ENCODE assay signal across 9 cellular contexts in genomic region chr5:111227805-111228204, GRCh38. TPM values are rescaled to one million over a fixed set of nuclear protein-coding genes. Genes with fewer than 3 reads are reported as not detected.
DNase-seq lines count a peak whose midpoint lies in the region; ATAC-seq and TF ChIP-seq lines count a peak whose summit lies in the region.
"Had no signal": no experiment of that assay in that cellular context is flagged by ENCODE, and none has a peak within 500 bp of the region (broad histone marks: within the 10 kb centered on the region; RNA-seq: fewer than 3 reads in every experiment).

No MANE protein-coding gene starts in this region.

- no peaks in the 10 kb centered on the region for H3K27me3 Mint-ChIP-seq in Calu3 (ENCODE audit: unreplicated experiment)
- H3K27me3 Mint-ChIP-seq in activated naive CD4-positive, alpha-beta T cell treated with anti-CD3 and anti-CD28 coated beads, Interleukin-2, amount 50 U/mL, for 24 hours, result no peaks in the 10 kb centered on the region
- H3K27me3 Mint-ChIP-seq in CD14-positive monocyte (ENCODE audit: low read depth in 3 of 3), result peaks cover 38 to 48% (median 42%) of the 10 kb centered on the region in 3 donors

- TF ChIP-seq CTCF in Calu3 (IDR thresholded peaks at IDR 0.05; ENCODE audit: unreplicated experiment), result no peak
- TF ChIP-seq CTCF in kidney epithelial cell (IDR thresholded peaks at IDR 0.05; ENCODE audit: insufficient read depth, low read length, poor library complexity, severe bottlenecking), result no peak
- no peak for TF ChIP-seq CTCF in CD14-positive monocyte (IDR thresholded peaks at IDR 0.05)

- H3K4me3 Mint-ChIP-seq in Calu3 (ENCODE audit: low read depth, unreplicated experiment), result no peak overlapping the region
- peak overlapping the region; percentile 97 for H3K4me3 Mint-ChIP-seq in activated naive CD4-positive, alpha-beta T cell treated with anti-CD3 and anti-CD28 coated beads, Interleukin-2, amount 50 U/mL, for 24 hours
- peak overlapping the region in 1 of 2 donors; percentile 4 for H3K4me3 Mint-ChIP-seq in CD14-positive monocyte

- no peaks in the 10 kb centered on the region for H3K27me3 ChIP-seq in kidney epithelial cell (ENCODE audit: control insufficient read depth, insufficient read depth, low read length)

- BruUV-seq in Calu3 (replicated peaks; lab: Mats Ljungman, UMichigan), result no TSS peak

- H3K27ac Mint-ChIP-seq in Calu3 (ENCODE audit: unreplicated experiment), result no peak overlapping the region
- peak overlapping the region; percentile 99 for H3K27ac Mint-ChIP-seq in activated naive CD4-positive, alpha-beta T cell treated with anti-CD3 and anti-CD28 coated beads, Interleukin-2, amount 50 U/mL, for 24 hours
- no peak overlapping the region for H3K27ac Mint-ChIP-seq in CD14-positive monocyte

- intact Hi-C loops in Calu3 (cut with micrococcal nuclease; ENCODE audit: unreplicated experiment), result no loop called here
- intact Hi-C loops in CD14-positive monocyte (cut with micrococcal nuclease), result no loop called here

- H3K4me1 Mint-ChIP-seq in Calu3 (ENCODE audit: low read depth, unreplicated experiment) (peaks cover 34% of the 10 kb centered on the region), CD14-positive monocyte (peaks cover 5% of the 10 kb centered on the region)
- peaks cover 71% of the 10 kb centered on the region for H3K4me1 Mint-ChIP-seq in activated naive CD4-positive, alpha-beta T cell treated with anti-CD3 and anti-CD28 coated beads, Interleukin-2, amount 50 U/mL, for 24 hours

- CTCF ChIA-PET in Calu3 (lab: Charles Lee), result interaction anchor here (1.2 kb wide), 1 partner anchor 9 kb away, joined by 5 read pairs; no protein-coding TSS in a partner anchor

- H3K9me3 Mint-ChIP-seq in Calu3 (ENCODE audit: low read depth, unreplicated experiment), result no peaks in the 10 kb centered on the region
- no peaks in the 10 kb centered on the region for H3K9me3 Mint-ChIP-seq in activated naive CD4-positive, alpha-beta T cell treated with anti-CD3 and anti-CD28 coated beads, Interleukin-2, amount 50 U/mL, for 24 hours
- peaks cover 0 to 5% (median 0%) of the 10 kb centered on the region in 7 donors for H3K9me3 Mint-ChIP-seq in CD14-positive monocyte

- H3K4me3 ChIP-seq in kidney epithelial cell (ENCODE audit: low read depth, low read length), result no peak overlapping the region

- peak; percentile 17 for DNase-seq in Calu3
- DNase-seq in LHCN-M2 (ENCODE audit: low read depth), result peak; percentile 12
- DNase-seq in kidney epithelial cell (ENCODE audit: low read depth), result peak; percentile 12
- DNase-seq in NCI-H748 treated with DMSO at 0.1 percent for 48 hours (lab: John Stamatoyannopoulos, UW), result no peak
- DNase-seq in medulla oblongata (ENCODE audit: extremely low spot score), result no peak
- DNase-seq in CD14-positive monocyte (ENCODE audit: low spot score), result no peak

- H3K36me3 Mint-ChIP-seq in Calu3 (ENCODE audit: insufficient read depth, unreplicated experiment) (peaks cover 23% of the 10 kb centered on the region), CD14-positive monocyte (no peaks in the 10 kb centered on the region)
- peaks cover 6% of the 10 kb centered on the region for H3K36me3 Mint-ChIP-seq in activated naive CD4-positive, alpha-beta T cell treated with anti-CD3 and anti-CD28 coated beads, Interleukin-2, amount 50 U/mL, for 24 hours

- H3K36me3 ChIP-seq in kidney epithelial cell (ENCODE audit: control insufficient read depth, insufficient read depth, low read length), result no peaks in the 10 kb centered on the region
- H3K36me3 ChIP-seq: neutrophil had no signal

- no peak for ATAC-seq in HG02938 (IDR thresholded peaks at IDR 0.05; ENCODE audit: unreplicated experiment)

RNA-seq across cellular contexts. Expression of gene CAMK4, which starts 3.6 kb away (rescaled TPM):
- total RNA-seq in Calu3 (2022) (19.4 and 23.3 TPM in 2 replicates), LHCN-M2 (2014; rRNA removed) (0.06 and 0.52 TPM in 2 replicates), kidney epithelial cell (0.62 and 0.75 TPM in 2 replicates)
- 0.24 TPM for polyA plus RNA-seq in LHCN-M2 (2012)
- under 1 TPM; 0.24 to 0.28 TPM for polyA plus RNA-seq in CD14-positive monocyte

Comparison
In these comparisons a context has a peak if more than half of its experiments do, and no peak if none do; other contexts are left out.
1. DNase-seq: peak in Calu3 (single experiment), LHCN-M2 (single experiment) and kidney epithelial cell (single experiment); none in NCI-H748 treated with DMSO at 0.1 percent for 48 hours (single experiment), medulla oblongata (single experiment) and CD14-positive monocyte (single experiment).
2. RNA of gene CAMK4, which starts 3.6 kb away (total RNA-seq): 19.4 to 23.3 TPM in Calu3; 0.62 to 0.75 TPM in kidney epithelial cell and 0.06 to 0.52 TPM in LHCN-M2; every median in the first group is over 10 times any median in the second.